In the genomic region with DNA sequence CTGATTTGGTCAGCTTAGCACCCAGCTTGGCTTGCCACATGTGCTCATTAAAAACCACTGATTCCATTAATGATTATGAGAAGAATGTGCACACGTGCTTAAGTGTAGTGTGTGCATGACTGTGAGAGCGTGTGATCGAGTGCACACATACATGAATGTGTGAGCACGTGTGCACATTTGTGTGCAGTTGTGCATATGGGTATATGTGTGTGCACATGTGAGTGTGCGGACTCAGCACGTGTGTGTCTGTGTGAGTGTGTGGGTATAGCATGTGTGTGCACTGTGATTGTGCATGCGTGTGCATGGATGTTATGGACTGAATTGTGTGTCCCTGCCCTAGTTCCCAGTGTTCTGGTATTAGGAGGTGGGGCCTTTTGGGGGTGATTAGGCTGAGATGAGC, we compare ENCODE assay signal across 27 cellular contexts.
"Had no signal": no experiment of that assay in that cellular context is flagged by ENCODE, and none has a peak within 500 bp of the region (broad histone marks: within the 10 kb centered on the region; RNA-seq: fewer than 3 reads in every experiment).

No MANE protein-coding gene starts in this region.

- H3K9ac ChIP-seq: neural progenitor cell, parathyroid adenoma had no signal

- H3K9me3 Mint-ChIP-seq: immature natural killer cell; mesothelial cell of epicardium; natural killer cell; nephron progenitor cell; neural progenitor cell; stimulated activated effector memory CD8-positive, alpha-beta T cell treated with anti-CD3 and anti-CD28 coated beads, Interleukin-12 subunit alpha, Interleukin-12 subunit beta, amount 100 ng/mL, for 72 hours; stimulated activated naive CD8-positive, alpha-beta T cell treated with anti-CD3 and anti-CD28 coated beads, Interleukin-15, Interleukin-2, amounts not matched to agents 100 ng/mL and 50 ng/mL, for 24 hours; type B pancreatic cell had no signal

- H3K4me1 Mint-ChIP-seq: immature natural killer cell; mesothelial cell of epicardium; naive B cell; natural killer cell; nephron progenitor cell; neural progenitor cell; stimulated activated effector memory CD8-positive, alpha-beta T cell treated with anti-CD3 and anti-CD28 coated beads, Interleukin-12 subunit alpha, Interleukin-12 subunit beta, amount 100 ng/mL, for 72 hours had no signal

- H3K27ac ChIP-seq: left ventricle myocardium inferior, neural progenitor cell, neutrophil, parathyroid adenoma, right atrium auricular region, sigmoid colon, spleen, suprapubic skin, thoracic aorta, tibial artery, vagina had no signal

- H3K36me3 ChIP-seq: left ventricle myocardium inferior, neural progenitor cell, neutrophil, right atrium auricular region, sigmoid colon, spleen, suprapubic skin, thoracic aorta, tibial artery, vagina had no signal

- H3K9me3 ChIP-seq: left ventricle myocardium inferior, neutrophil, right atrium auricular region, sigmoid colon, spleen, suprapubic skin, thoracic aorta, tibial artery, vagina had no signal

- DNase-seq: hypothalamus; immature natural killer cell; left ventricle myocardium inferior; mesendoderm; naive B cell; natural killer cell; nephron progenitor cell; occipital lobe; sigmoid colon; small intestine; spleen; stimulated activated CD4-positive, alpha-beta T cell treated with anti-CD3 and anti-CD28 coated beads, Interleukin-4, amount 100 ng/mL, for 24 hours; stimulated activated naive CD4-positive, alpha-beta T cell; tibial artery had no signal

- ATAC-seq: natural killer cell; stimulated activated effector memory CD8-positive, alpha-beta T cell treated with anti-CD3 and anti-CD28 coated beads, Interleukin-12 subunit alpha, Interleukin-12 subunit beta, amount 100 ng/mL, for 72 hours had no signal

- H3K4me3 ChIP-seq: left ventricle myocardium inferior, lung, neural progenitor cell, right atrium auricular region, sigmoid colon, spleen, suprapubic skin, thoracic aorta, tibial artery, vagina had no signal

- H3K27me3 Mint-ChIP-seq: naive B cell; stimulated activated naive CD8-positive, alpha-beta T cell treated with anti-CD3 and anti-CD28 coated beads, Interleukin-15, Interleukin-2, amounts not matched to agents 100 ng/mL and 50 ng/mL, for 24 hours had no signal

- H3K4me1 ChIP-seq: left ventricle myocardium inferior, neural progenitor cell, parathyroid adenoma, right atrium auricular region, sigmoid colon, spleen, suprapubic skin, tibial artery, vagina had no signal

- H2AFZ ChIP-seq: neural progenitor cell, parathyroid adenoma had no signal

- H3K27me3 ChIP-seq: neural progenitor cell, neutrophil, right atrium auricular region, sigmoid colon, tibial artery, vagina had no signal

- H3K27ac Mint-ChIP-seq: immature natural killer cell; mesothelial cell of epicardium; naive B cell; natural killer cell; nephron progenitor cell; neural progenitor cell; stimulated activated effector memory CD8-positive, alpha-beta T cell treated with anti-CD3 and anti-CD28 coated beads, Interleukin-12 subunit alpha, Interleukin-12 subunit beta, amount 100 ng/mL, for 72 hours; stimulated activated naive CD8-positive, alpha-beta T cell treated with anti-CD3 and anti-CD28 coated beads, Interleukin-15, Interleukin-2, amounts not matched to agents 100 ng/mL and 50 ng/mL, for 24 hours; type B pancreatic cell had no signal

- H3K79me2 ChIP-seq: parathyroid adenoma had no signal

- H3K36me3 Mint-ChIP-seq: immature natural killer cell; mesothelial cell of epicardium; naive B cell; natural killer cell; neural progenitor cell; stimulated activated effector memory CD8-positive, alpha-beta T cell treated with anti-CD3 and anti-CD28 coated beads, Interleukin-12 subunit alpha, Interleukin-12 subunit beta, amount 100 ng/mL, for 72 hours; type B pancreatic cell had no signal

- H3K4me2 ChIP-seq: neural progenitor cell had no signal

- FAIRE-seq: islet of Langerhans, small intestine had no signal

- H3K4me3 Mint-ChIP-seq: immature natural killer cell; mesothelial cell of epicardium; naive B cell; natural killer cell; nephron progenitor cell; neural progenitor cell; stimulated activated effector memory CD8-positive, alpha-beta T cell treated with anti-CD3 and anti-CD28 coated beads, Interleukin-12 subunit alpha, Interleukin-12 subunit beta, amount 100 ng/mL, for 72 hours; stimulated activated naive CD8-positive, alpha-beta T cell treated with anti-CD3 and anti-CD28 coated beads, Interleukin-15, Interleukin-2, amounts not matched to agents 100 ng/mL and 50 ng/mL, for 24 hours; type B pancreatic cell had no signal
